Comparison of ENCODE assay signal across 21 cellular contexts in the genomic region with DNA sequence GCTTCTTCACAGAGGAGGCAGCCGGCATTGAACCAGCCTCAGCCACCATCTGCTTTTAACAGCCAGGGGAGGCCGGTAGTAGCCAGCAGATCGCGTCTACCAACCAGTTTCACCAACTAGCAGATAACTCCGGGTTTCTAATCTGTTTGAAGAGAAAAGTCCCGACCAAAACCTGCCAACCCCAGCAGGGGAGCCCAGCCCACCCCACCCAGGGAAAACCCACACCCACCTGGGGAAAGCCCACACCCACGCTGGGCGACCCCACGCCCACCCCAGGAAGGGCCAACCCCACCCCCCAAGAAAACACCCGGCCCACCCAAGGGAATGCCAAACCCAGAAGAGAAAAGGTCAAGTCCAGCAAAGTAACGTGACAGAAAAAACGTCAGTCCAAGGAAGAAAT. TPM values are rescaled to one million over a fixed set of nuclear protein-coding genes. Genes with fewer than 3 reads are reported as not detected.
"Had no signal": no experiment of that assay in that cellular context is flagged by ENCODE, and none has a peak within 500 bp of the region (broad histone marks: within the 10 kb centered on the region; RNA-seq: fewer than 3 reads in every experiment).

A gene (minus strand): TSS at position 101 of the 400 bp plus-strand sequence. CDS start 52 bp downstream, at position 49.

RNA-seq across cellular contexts. Expression of the gene that starts here (rescaled TPM):
- total RNA-seq: activated naive CD4-positive, alpha-beta T cell treated with anti-CD3 and anti-CD28 coated beads for 36 hours; activated naive CD4-positive, alpha-beta T cell treated with anti-CD3 and anti-CD28 coated beads, Interleukin-2, amount 50 U/mL, for 72 hours; activated naive CD8-positive, alpha-beta T cell treated with anti-CD3 and anti-CD28 coated beads for 36 hours; activated naive CD8-positive, alpha-beta T cell treated with anti-CD3 and anti-CD28 coated beads, Interleukin-2, amount 10 ng/mL, durations not matched to agents 7 days and 5 days; activated T-cell treated with anti-CD3 and anti-CD28 coated beads, Interleukin-2, amount 50 U/mL, for 4 hours; activated T-cell treated with anti-CD3 and anti-CD28 coated beads, Interleukin-2, amount 50 U/mL, for 72 hours; activated T-helper 1 cell treated with anti-CD3 and anti-CD28 coated beads, Interleukin-12 subunit alpha, Interleukin-12 subunit beta, Interleukin-2, Interleukin-4 antibody, amounts not matched to agents 30 ng/mL and 10 ng/mL and 1 ng/mL, durations not matched to agents 14 hours and 24 hours and 36 hours; activated T-helper 17 cell treated with anti-CD3 and anti-CD28 coated beads, Interleukin-2, amount 50 U/mL, for 72 hours; activated T-helper 2 cell treated with anti-CD3 and anti-CD28 coated beads, Interferon-gamma antibody, Interleukin-2, Interleukin-4, amounts not matched to agents 10 μg/mL and 5 μg/mL and 100 μg/mL, durations not matched to agents 14 hours and 24 hours and 36 hours; adrenal gland; aorta; ascending aorta; astrocyte; body of pancreas; breast epithelium; bronchial epithelial cell; cardiac muscle cell; cardiac septum; cerebellum; chondrocyte had no signal
- polyA plus RNA-seq: adipose tissue, adrenal gland, aorta, cardiac muscle cell had no signal
